10 cellular contexts compared by ENCODE assay signal in genomic region chr6:166490671-166491500, GRCh38.
DNase-seq lines count a peak whose midpoint lies in the region; ATAC-seq and TF ChIP-seq lines count a peak whose summit lies in the region.
"Had no signal": no experiment of that assay in that cellular context is flagged by ENCODE, and none has a peak within 500 bp of the region (broad histone marks: within the 10 kb centered on the region; RNA-seq: fewer than 3 reads in every experiment).

No MANE protein-coding gene starts in this region.

- no peak overlapping the region for H3K18ac ChIP-seq in mesendoderm (ENCODE audit: low read length)

- no CpG with 5 or more reads among the region's 18 CpGs for WGBS in mesendoderm (ENCODE audit: extremely low coverage, insufficient coverage, low lambda C conversion rate)

- no peak overlapping the region for H2BK15ac ChIP-seq in mesendoderm (replicated peaks; ENCODE audit: low read depth)

- peaks cover 54% of the 10 kb centered on the region for H3K36me3 Mint-ChIP-seq in brain

- H2BK5ac ChIP-seq in mesendoderm (ENCODE audit: low read length) = no peak overlapping the region

- TF ChIP-seq CTCF in brain (conservative IDR thresholded peaks at IDR 0.05) = no peak

- no peak overlapping the region for H3K27ac ChIP-seq in mesendoderm (ENCODE audit: low read depth, low read length)

- no peak overlapping the region for H3K4me3 Mint-ChIP-seq in brain

- no peak overlapping the region for H3K23ac ChIP-seq in mesendoderm (ENCODE audit: low read length)

- H3K27me3 Mint-ChIP-seq in brain = no peaks in the 10 kb centered on the region
- H3K27me3 Mint-ChIP-seq: progenitor cell of endocrine pancreas had no signal

- no peaks in the 10 kb centered on the region for H3K79me2 ChIP-seq in mesendoderm (ENCODE audit: control insufficient read depth, insufficient read depth, low read length)

- peak overlapping the region in 4 of 5 experiments; percentile 9 to 78 (median 34) for H3K27ac Mint-ChIP-seq in brain
- H3K27ac Mint-ChIP-seq: progenitor cell of endocrine pancreas had no signal

- peak; percentile 16 for DNase-seq in EH (ENCODE audit: low read depth)
- DNase-seq in NCI-H2171 (lab: John Stamatoyannopoulos, UW) = peak; percentile 36
- peak; percentile 50 to 73 for DNase-seq in lung microvascular endothelial cell (ENCODE audit: low read depth in 2 of 2)
- no peak for DNase-seq in mesendoderm
- DNase-seq in cerebellum (ENCODE audit: low spot score) = no peak
- DNase-seq: NCI-H446 treated with DMSO at 0.1 percent for 48 hours had no signal

- H3K56ac ChIP-seq in mesendoderm (ENCODE audit: low read length) = no peak overlapping the region

- H3K9me3 Mint-ChIP-seq in brain = no peaks in the 10 kb centered on the region

- no peak overlapping the region for H4K8ac ChIP-seq in mesendoderm (ENCODE audit: low read depth, low read length)

- no peaks in the 10 kb centered on the region for H3K79me1 ChIP-seq in mesendoderm (ENCODE audit: low read length)

- H3K4me1 ChIP-seq in mesendoderm (ENCODE audit: control insufficient read depth, low read depth, low read length) = peaks cover 3% of the 10 kb centered on the region

- H2BK120ac ChIP-seq in mesendoderm (ENCODE audit: low read depth, low read length) = no peak overlapping the region

- no peak overlapping the region for H3K4me2 ChIP-seq in mesendoderm (ENCODE audit: low read length)

- no peak for ATAC-seq in GM19395 (IDR thresholded peaks at IDR 0.05; ENCODE audit: unreplicated experiment)
- ATAC-seq in GM18517 (IDR thresholded peaks at IDR 0.05; ENCODE audit: unreplicated experiment) = no peak

- peaks cover 75% of the 10 kb centered on the region for H3K4me1 Mint-ChIP-seq in brain

- no peak overlapping the region for H3K9ac ChIP-seq in mesendoderm (ENCODE audit: low read length)

- no peak overlapping the region for H2AK5ac ChIP-seq in mesendoderm (ENCODE audit: low read length)

- H4K5ac ChIP-seq in mesendoderm (ENCODE audit: low read length) = no peak overlapping the region

- H3K4ac ChIP-seq in mesendoderm (ENCODE audit: low read depth, low read length) = no peak overlapping the region

- no peaks in the 10 kb centered on the region for H3K36me3 ChIP-seq in mesendoderm (ENCODE audit: control insufficient read depth, insufficient read depth, low read length)

- H3K4me3 ChIP-seq in mesendoderm (ENCODE audit: low read length) = no peak overlapping the region

- H3K27me3 ChIP-seq in mesendoderm (ENCODE audit: insufficient read depth, low read length, poor library complexity) = no peaks in the 10 kb centered on the region

Comparison
In these comparisons a context has a peak if more than half of its experiments do, and no peak if none do; other contexts are left out.
1. DNase-seq: peak in EH (single experiment), NCI-H2171 (single experiment) and lung microvascular endothelial cell (2 of 2); none in mesendoderm (single experiment) and cerebellum (single experiment).